Comparison of ENCODE assay signal across 16 cellular contexts in the genomic region with DNA sequence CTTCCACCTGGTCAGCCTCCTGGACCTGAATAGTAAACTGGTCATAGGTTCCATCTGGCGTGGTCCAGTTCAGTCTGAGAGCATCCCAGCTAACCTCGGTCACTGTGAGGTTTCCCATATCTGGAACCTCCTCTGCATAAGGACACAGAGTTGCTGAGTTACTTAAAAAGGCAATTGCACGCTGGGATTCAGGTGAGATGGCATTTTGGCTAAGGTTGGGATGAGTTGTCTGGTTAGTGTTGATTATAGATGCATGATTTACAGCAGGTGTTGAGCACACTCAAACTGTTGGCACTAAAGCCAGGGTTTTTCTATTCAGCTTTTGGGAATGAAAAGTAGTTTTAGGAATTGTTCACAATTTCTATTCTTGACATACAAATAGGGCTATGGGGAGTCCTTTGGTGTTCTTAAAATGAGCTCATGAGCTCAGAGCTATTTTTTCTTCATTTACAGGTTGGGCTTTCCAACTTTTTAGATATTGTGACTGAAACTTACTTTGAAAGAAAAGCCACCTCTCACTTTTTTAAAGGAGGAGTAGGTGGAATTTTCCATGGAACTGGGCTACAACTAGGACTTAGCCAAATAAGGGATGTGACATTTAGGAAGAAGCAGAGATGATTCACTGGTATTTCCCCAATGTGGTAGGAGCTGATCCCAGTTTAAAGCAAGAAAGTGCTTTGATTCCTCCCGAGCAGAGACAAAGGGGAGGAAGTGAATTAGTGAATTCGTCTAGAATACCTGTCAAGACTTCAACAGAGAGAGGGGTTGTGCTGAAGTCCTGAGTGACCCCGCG. TPM values are rescaled to one million over a fixed set of nuclear protein-coding genes. Genes with fewer than 3 reads are reported as not detected.
DNase-seq lines count a peak whose midpoint lies in the region; ATAC-seq and TF ChIP-seq lines count a peak whose summit lies in the region.
"Had no signal": no experiment of that assay in that cellular context is flagged by ENCODE, and none has a peak within 500 bp of the region (broad histone marks: within the 10 kb centered on the region; RNA-seq: fewer than 3 reads in every experiment).

No MANE protein-coding gene starts in this region.

- H3K4me1 ChIP-seq in A673 (ENCODE audit: insufficient read depth, low read length, poor library complexity, severe bottlenecking) (peaks cover 6% of the 10 kb centered on the region), IMR-90 (ENCODE audit: control insufficient read depth, insufficient read depth, low read length) (peaks cover 20% of the 10 kb centered on the region), esophagus (ENCODE audit: control insufficient read depth in 2 of 2, insufficient read depth in 2 of 2, low read length in 1 of 2) (peaks cover 3% of the 10 kb centered on the region in 2 donors)

- peak overlapping the region; percentile 24; the same call in 1 of the 2 replicates for H3K56ac ChIP-seq in IMR-90 (ENCODE audit: extremely low read depth, insufficient read depth, low read length)

- in situ Hi-C loops in IMR-90 (cut with MboI; ENCODE audit: low sequenced_read_pairs) = no loop called here

- peaks cover 10% of the 10 kb centered on the region for H3K4me1 Mint-ChIP-seq in activated T-helper 1 cell treated with anti-CD3 and anti-CD28 coated beads, Interleukin-12 subunit alpha, Interleukin-12 subunit beta, Interleukin-2, Interleukin-4 antibody, amounts not matched to agents 30 ng/mL and 10 ng/mL and 1 ng/mL, durations not matched to agents 14 hours and 24 hours and 36 hours (ENCODE audit: low read depth)
- H3K4me1 Mint-ChIP-seq: activated CD8-positive, alpha-beta memory T cell treated with anti-CD3 and anti-CD28 coated beads, Interleukin-2, amount 10 ng/mL, durations not matched to agents 7 days and 5 days; T-helper 17 cell had no signal

- peak overlapping the region; percentile 74 for H4K5ac ChIP-seq in IMR-90 (ENCODE audit: low read depth, low read length)

- no peaks in the 10 kb centered on the region for H3K27me3 ChIP-seq in A673 (replicated peaks; ENCODE audit: insufficient read depth, low read depth, low read length, poor library complexity)
- H3K27me3 ChIP-seq in IMR-90 (ENCODE audit: control insufficient read depth, insufficient read depth, low read length) = no peaks in the 10 kb centered on the region
- no peaks in the 10 kb centered on the region for H3K27me3 ChIP-seq in esophagus (ENCODE audit: control insufficient read depth in 1 of 2, insufficient read depth in 2 of 2, low read length in 2 of 2)

- H3K9ac ChIP-seq in IMR-90 (ENCODE audit: low read depth, low read length) = peak overlapping the region; percentile 49
- H3K9ac ChIP-seq: KMS-11 had no signal

- POLR2A ChIA-PET in A673 (lab: Charles Lee; ENCODE audit: low non-redundant PET) (no interaction called here), IMR-90 (lab: Charles Lee; ENCODE audit: unreplicated experiment) (no interaction called here)

- H3K27me3 Mint-ChIP-seq in activated T-helper 1 cell treated with anti-CD3 and anti-CD28 coated beads, Interleukin-12 subunit alpha, Interleukin-12 subunit beta, Interleukin-2, Interleukin-4 antibody, amounts not matched to agents 30 ng/mL and 10 ng/mL and 1 ng/mL, durations not matched to agents 14 hours and 24 hours and 36 hours (ENCODE audit: insufficient read depth) = peaks cover 12% of the 10 kb centered on the region

- H2BK120ac ChIP-seq in IMR-90 (ENCODE audit: low read depth, low read length) = peak overlapping the region; percentile 81

- H3K18ac ChIP-seq in IMR-90 (ENCODE audit: low read depth, low read length) = peak overlapping the region; percentile 76

- peak; percentile 37; the same call in 1 of the 2 replicates for ATAC-seq in IMR-90 (ENCODE audit: low read depth)
- ATAC-seq in GM18511 (IDR thresholded peaks at IDR 0.05; ENCODE audit: unreplicated experiment) = no peak
- no peak for ATAC-seq in HG02588 (IDR thresholded peaks at IDR 0.05; ENCODE audit: unreplicated experiment)
- ATAC-seq: activated CD8-positive, alpha-beta memory T cell treated with anti-CD3 and anti-CD28 coated beads, Interleukin-2, amount 10 ng/mL, durations not matched to agents 7 days and 5 days; T-helper 17 cell had no signal

- H2BK15ac ChIP-seq in IMR-90 (ENCODE audit: low read depth, low read length) = peak overlapping the region; percentile 99

- H4K20me1 ChIP-seq in IMR-90 (ENCODE audit: insufficient read depth, low read length) = no peaks in the 10 kb centered on the region

- H3K4me3 Mint-ChIP-seq in activated T-helper 1 cell treated with anti-CD3 and anti-CD28 coated beads, Interleukin-12 subunit alpha, Interleukin-12 subunit beta, Interleukin-2, Interleukin-4 antibody, amounts not matched to agents 30 ng/mL and 10 ng/mL and 1 ng/mL, durations not matched to agents 14 hours and 24 hours and 36 hours = no peak overlapping the region
- H3K4me3 Mint-ChIP-seq: activated CD8-positive, alpha-beta memory T cell treated with anti-CD3 and anti-CD28 coated beads, Interleukin-2, amount 10 ng/mL, durations not matched to agents 7 days and 5 days; nephron progenitor cell; T-helper 17 cell had no signal

- peak overlapping the region; percentile 68; the same call in 1 of the 2 replicates for H3K23ac ChIP-seq in IMR-90 (ENCODE audit: low read depth, low read length)

- H2BK5ac ChIP-seq in IMR-90 (ENCODE audit: low read depth, low read length, poor library complexity, severe bottlenecking) = peak overlapping the region; percentile 82

- 53% methylated on average over 3 of the region's 7 CpGs; no CpG with 5 or more reads in 1 of the 2 experiments for WGBS in IMR-90 (ENCODE audit: extremely low coverage in 2 of 2, insufficient read length in 1 of 2), 2 experiments
- WGBS in esophagus, 2 donors = 60 to 71% methylated on average over 7 of the region's 7 CpGs

- peak overlapping the region; percentile 20; the same call in 1 of the 2 replicates for H3K4me2 ChIP-seq in IMR-90 (ENCODE audit: low read depth, low read length)
- H3K4me2 ChIP-seq: KMS-11 had no signal

- CTCF ChIA-PET in A673 (lab: Charles Lee) = no interaction called here
- CTCF ChIA-PET in IMR-90 (lab: Yijun Ruan, JAX) = no interaction called here

- H3K4ac ChIP-seq in IMR-90 (ENCODE audit: low read depth, low read length) = peak overlapping the region; percentile 91

- dilution Hi-C loops in IMR-90 (cut with HindIII; ENCODE audit: low sequenced_read_pairs, unreplicated experiment) = no loop called here

- peak overlapping the region; percentile 87; the same call in 1 of the 2 replicates for H4K91ac ChIP-seq in IMR-90 (ENCODE audit: insufficient read depth, low read depth, low read length)

- H4K8ac ChIP-seq in IMR-90 (ENCODE audit: low read depth in 2 of 2, low read length in 2 of 2) = peak overlapping the region; percentile 86 to 95

- TF ChIP-seq RAD21 in IMR-90 (IDR thresholded peaks at IDR 0.05; ENCODE audit: low read length) = no peak

- peak overlapping the region; percentile 93 for H2BK20ac ChIP-seq in IMR-90 (ENCODE audit: low read depth, low read length)

- TF ChIP-seq CTCF in A673 (conservative IDR thresholded peaks at IDR 0.05; ENCODE audit: low read depth, low read length) = no peak
- TF ChIP-seq CTCF in IMR-90 (conservative IDR thresholded peaks at IDR 0.05; ENCODE audit: low read depth, low read length) = no peak

- H3K4me3 ChIP-seq in A673 (ENCODE audit: low read depth, low read length, poor library complexity, severe bottlenecking) = no peak overlapping the region
- H3K4me3 ChIP-seq in IMR-90 (ENCODE audit: insufficient read depth, low read depth, low read length) = no peak overlapping the region
- H3K4me3 ChIP-seq in esophagus (ENCODE audit: low read depth in 1 of 2, low read length in 2 of 2) = no peak overlapping the region

- peak overlapping the region; percentile 85 for H2AFZ ChIP-seq in IMR-90 (replicated peaks; ENCODE audit: low read length, poor library complexity)

- BruUV-seq in A673 (replicated peaks; lab: Mats Ljungman, UMichigan) (no TSS peak), IMR-90 (replicated peaks; lab: Mats Ljungman, UMichigan) (no TSS peak)

- H3K9me3 ChIP-seq in A673 (ENCODE audit: low read depth, low read length, poor library complexity, severe bottlenecking) (no peaks in the 10 kb centered on the region), IMR-90 (ENCODE audit: control insufficient read depth, insufficient read depth, low read length) (no peaks in the 10 kb centered on the region), esophagus (ENCODE audit: control insufficient read depth in 2 of 2, insufficient read depth in 1 of 2, low read depth in 1 of 2, low read length in 1 of 2) (no peaks in the 10 kb centered on the region)

- DNase-seq in A673 (ENCODE audit: low spot score) (peak; percentile 26), IMR-90 (peak; percentile 77), middle frontal gyrus (ENCODE audit: extremely low spot score, low spot score) (peak; percentile 24), UCSD-AML1 (lab: John Stamatoyannopoulos, UW; ENCODE audit: unreplicated experiment) (no peak)
- DNase-seq in activated T-helper 1 cell treated with anti-CD3 and anti-CD28 coated beads, Interleukin-12 subunit alpha, Interleukin-12 subunit beta, Interleukin-2, Interleukin-4 antibody, amounts not matched to agents 30 ng/mL and 10 ng/mL and 1 ng/mL, durations not matched to agents 14 hours and 24 hours and 36 hours (ENCODE audit: low spot score) = no peak
- DNase-seq: activated CD8-positive, alpha-beta memory T cell treated with anti-CD3 and anti-CD28 coated beads, Interleukin-2, amount 10 ng/mL, durations not matched to agents 7 days and 5 days; effector memory CD4-positive, alpha-beta T cell; GF-D8; NCI-H2081 treated with DMSO at 0.1 percent for 48 hours; nephron progenitor cell; stimulated activated CD4-positive, alpha-beta T cell treated with anti-CD3 and anti-CD28 coated beads, Interleukin-15, amount 100 ng/mL, for 24 hours; T-helper 17 cell had no signal

- H3K14ac ChIP-seq in IMR-90 (replicated peaks; ENCODE audit: low read depth, low read length) = peak overlapping the region; percentile 66

- H3K27ac ChIP-seq in A673 (ENCODE audit: low read depth, low read length, poor library complexity, severe bottlenecking) (no peak overlapping the region), IMR-90 (ENCODE audit: insufficient read depth, low read length) (peak overlapping the region; percentile 72), esophagus (ENCODE audit: low read depth in 2 of 2, low read length in 1 of 2) (peak overlapping the region; percentile 39 to 49)
- H3K27ac ChIP-seq: KMS-11 had no signal

- peaks cover 26% of the 10 kb centered on the region for H3K9me1 ChIP-seq in IMR-90 (ENCODE audit: insufficient read depth, low read length)

- TF ChIP-seq POLR2A in IMR-90 (IDR thresholded peaks at IDR 0.05; ENCODE audit: low read depth, low read length) = no peak

- H3K9me3 Mint-ChIP-seq in activated T-helper 1 cell treated with anti-CD3 and anti-CD28 coated beads, Interleukin-12 subunit alpha, Interleukin-12 subunit beta, Interleukin-2, Interleukin-4 antibody, amounts not matched to agents 30 ng/mL and 10 ng/mL and 1 ng/mL, durations not matched to agents 14 hours and 24 hours and 36 hours = no peaks in the 10 kb centered on the region
- H3K9me3 Mint-ChIP-seq: nephron progenitor cell had no signal

- no peak overlapping the region for H3K27ac Mint-ChIP-seq in activated T-helper 1 cell treated with anti-CD3 and anti-CD28 coated beads, Interleukin-12 subunit alpha, Interleukin-12 subunit beta, Interleukin-2, Interleukin-4 antibody, amounts not matched to agents 30 ng/mL and 10 ng/mL and 1 ng/mL, durations not matched to agents 14 hours and 24 hours and 36 hours
- H3K27ac Mint-ChIP-seq: activated CD8-positive, alpha-beta memory T cell treated with anti-CD3 and anti-CD28 coated beads, Interleukin-2, amount 10 ng/mL, durations not matched to agents 7 days and 5 days; nephron progenitor cell; T-helper 17 cell had no signal

- intact Hi-C loops in A673 (cut with micrococcal nuclease; ENCODE audit: unreplicated experiment) (no loop called here), IMR-90 (cut with micrococcal nuclease) (no loop called here)
- intact Hi-C loops in activated T-helper 1 cell treated with anti-CD3 and anti-CD28 coated beads, Interleukin-12 subunit alpha, Interleukin-12 subunit beta, Interleukin-2, Interleukin-4 antibody, amounts not matched to agents 30 ng/mL and 10 ng/mL and 1 ng/mL, durations not matched to agents 14 hours and 24 hours and 36 hours (cut with micrococcal nuclease) = no loop called here

- H2AK5ac ChIP-seq in IMR-90 (ENCODE audit: low read depth, low read length) = peak overlapping the region; percentile 92

- H3K36me3 ChIP-seq in A673 (ENCODE audit: insufficient read depth, low read length, poor library complexity, severe bottlenecking) (peaks cover 57% of the 10 kb centered on the region), IMR-90 (ENCODE audit: control insufficient read depth, insufficient read depth, low read length) (peaks cover 45% of the 10 kb centered on the region), esophagus (ENCODE audit: control insufficient read depth in 2 of 2, insufficient read depth in 2 of 2, low read length in 1 of 2) (no peaks in the 10 kb centered on the region)

- no peaks in the 10 kb centered on the region for H3K36me3 Mint-ChIP-seq in activated T-helper 1 cell treated with anti-CD3 and anti-CD28 coated beads, Interleukin-12 subunit alpha, Interleukin-12 subunit beta, Interleukin-2, Interleukin-4 antibody, amounts not matched to agents 30 ng/mL and 10 ng/mL and 1 ng/mL, durations not matched to agents 14 hours and 24 hours and 36 hours (ENCODE audit: low read depth)
- H3K36me3 Mint-ChIP-seq: activated CD8-positive, alpha-beta memory T cell treated with anti-CD3 and anti-CD28 coated beads, Interleukin-2, amount 10 ng/mL, durations not matched to agents 7 days and 5 days had no signal

- peak overlapping the region; percentile 97 for H2AK9ac ChIP-seq in IMR-90 (replicated peaks; ENCODE audit: low read depth, low read length, poor library complexity)

- peaks cover 6 to 11% of the 10 kb centered on the region in 2 experiments; a peak in 3 of 4 replicates for H3K79me1 ChIP-seq in IMR-90 (ENCODE audit: low read depth in 1 of 2, low read length in 2 of 2)

RNA-seq across cellular contexts. Expression of gene TNC, which starts 54.7 kb away (rescaled TPM):
- total RNA-seq in A673 (2021) = 202 and 206 TPM in 2 replicates
- 170 and 192 TPM in 2 replicates for total RNA-seq in IMR-90 (2012; rRNA removed)
- 236 and 253 TPM in 2 replicates for polyA plus RNA-seq in IMR-90 (2012; rRNA removed)
- 158 and 229 TPM in 2 replicates for polyA plus RNA-seq in IMR-90 (2012; cell fraction: cytosol; rRNA removed)
- 320 and 374 TPM in 2 replicates for polyA plus RNA-seq in IMR-90 (2012; cell fraction: nucleus; rRNA removed; ENCODE audit: low replicate concordance)
- 10 to 100 TPM in 1 of 2 donors, 1 to 10 TPM in 1; 5.3 to 16.3 TPM for polyA plus RNA-seq in esophagus
- total RNA-seq in activated T-helper 1 cell treated with anti-CD3 and anti-CD28 coated beads, Interleukin-12 subunit alpha, Interleukin-12 subunit beta, Interleukin-2, Interleukin-4 antibody, amounts not matched to agents 30 ng/mL and 10 ng/mL and 1 ng/mL, durations not matched to agents 14 hours and 24 hours and 36 hours = 0.60 and 0.61 TPM in 2 replicates
- total RNA-seq: T-helper 17 cell had no signal

Comparison
In these comparisons a context has a peak if more than half of its experiments do, and no peak if none do; other contexts are left out.
1. DNase-seq: peak in A673 (single experiment), IMR-90 (single experiment) and middle frontal gyrus (single experiment); none in UCSD-AML1 (single experiment) and activated T-helper 1 cell treated with anti-CD3 and anti-CD28 coated beads, Interleukin-12 subunit alpha, Interleukin-12 subunit beta, Interleukin-2, Interleukin-4 antibody, amounts not matched to agents 30 ng/mL and 10 ng/mL and 1 ng/mL, durations not matched to agents 14 hours and 24 hours and 36 hours (single experiment).
2. RNA of gene TNC, which starts 54.7 kb away (total RNA-seq): 202 to 206 TPM in A673 and 170 to 192 TPM in IMR-90; 0.60 to 0.61 TPM in activated T-helper 1 cell treated with anti-CD3 and anti-CD28 coated beads, Interleukin-12 subunit alpha, Interleukin-12 subunit beta, Interleukin-2, Interleukin-4 antibody, amounts not matched to agents 30 ng/mL and 10 ng/mL and 1 ng/mL, durations not matched to agents 14 hours and 24 hours and 36 hours; every median in the first group is over 100 times any median in the second.